In the genomic region with DNA sequence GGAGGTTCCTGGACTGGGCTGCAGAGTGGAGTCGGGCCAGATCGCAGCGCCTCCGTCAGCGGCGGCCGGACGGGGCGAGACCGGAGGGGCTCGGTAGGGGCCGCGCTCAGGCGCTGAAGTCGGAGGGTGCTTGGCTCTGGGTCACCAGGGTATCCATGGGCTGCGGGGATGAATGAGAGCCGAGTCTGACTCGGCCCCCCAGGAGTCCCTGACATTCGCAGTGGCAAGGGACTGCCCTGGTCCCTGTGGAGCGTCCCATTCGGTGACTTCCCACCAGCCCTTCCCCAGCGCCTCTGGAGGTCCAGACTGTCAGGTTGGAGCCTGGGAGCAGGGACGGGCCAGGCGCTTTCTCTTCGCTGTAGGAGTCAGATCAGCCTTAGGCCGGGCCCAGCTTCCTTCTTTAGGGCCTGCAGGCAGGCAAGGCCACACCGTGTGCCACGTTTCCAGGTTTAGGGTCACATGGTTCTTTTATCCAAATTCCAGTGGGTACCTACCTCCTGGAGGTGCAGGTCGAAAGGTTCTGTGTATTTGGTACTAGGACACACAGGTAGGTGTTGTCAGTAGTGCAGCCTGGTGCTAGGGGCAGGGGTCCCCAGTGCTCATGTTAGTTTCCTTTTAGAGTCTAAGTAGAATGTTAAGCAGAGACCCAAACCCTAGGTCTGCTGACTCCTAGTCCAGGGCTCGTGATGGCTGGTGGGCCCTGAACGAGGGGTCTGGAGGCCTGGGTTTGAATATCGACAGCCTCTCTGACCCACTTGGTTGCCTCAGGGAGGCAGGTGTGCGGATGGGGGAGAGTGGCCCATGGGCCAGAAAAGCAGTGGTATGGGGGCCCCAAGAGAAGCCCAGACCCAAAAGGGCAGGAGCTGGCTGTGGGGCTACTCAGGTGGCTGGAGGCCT, we compare ENCODE assay signal across 8 cellular contexts.
DNase-seq lines count a peak whose midpoint lies in the region; ATAC-seq and TF ChIP-seq lines count a peak whose summit lies in the region.

No MANE protein-coding gene starts in this region.

- TF ChIP-seq CTCF in GM12875 (IDR thresholded peaks at IDR 0.05; ENCODE audit: borderline replicate concordance, insufficient read depth, low read depth, low read length), result no peak

- H3K27ac ChIP-seq in angular gyrus (ENCODE audit: low read depth, low read length) (peak overlapping the region; percentile 55), substantia nigra (ENCODE audit: low read depth, low read length, poor library complexity, severe bottlenecking) (peak overlapping the region; percentile 83)

- ATAC-seq in HG03457 (IDR thresholded peaks at IDR 0.05; ENCODE audit: unreplicated experiment) (peak; percentile 7), HG02623 (IDR thresholded peaks at IDR 0.05; ENCODE audit: unreplicated experiment) (no peak)

- DNase-seq in islet precursor cell (peak; percentile 72), substantia nigra (lab: John Stamatoyannopoulos, UW) (peak in 3 of 49 donors; percentile 33 to 67 (median 59)), retina (no peak), NCI-H226 (no peak)

- peak overlapping the region; percentile 71 for H3K4me3 ChIP-seq in GM12875 (ENCODE audit: low read depth, low read length)
